ENCODE assay signal across 1 cellular context in the genomic region with DNA sequence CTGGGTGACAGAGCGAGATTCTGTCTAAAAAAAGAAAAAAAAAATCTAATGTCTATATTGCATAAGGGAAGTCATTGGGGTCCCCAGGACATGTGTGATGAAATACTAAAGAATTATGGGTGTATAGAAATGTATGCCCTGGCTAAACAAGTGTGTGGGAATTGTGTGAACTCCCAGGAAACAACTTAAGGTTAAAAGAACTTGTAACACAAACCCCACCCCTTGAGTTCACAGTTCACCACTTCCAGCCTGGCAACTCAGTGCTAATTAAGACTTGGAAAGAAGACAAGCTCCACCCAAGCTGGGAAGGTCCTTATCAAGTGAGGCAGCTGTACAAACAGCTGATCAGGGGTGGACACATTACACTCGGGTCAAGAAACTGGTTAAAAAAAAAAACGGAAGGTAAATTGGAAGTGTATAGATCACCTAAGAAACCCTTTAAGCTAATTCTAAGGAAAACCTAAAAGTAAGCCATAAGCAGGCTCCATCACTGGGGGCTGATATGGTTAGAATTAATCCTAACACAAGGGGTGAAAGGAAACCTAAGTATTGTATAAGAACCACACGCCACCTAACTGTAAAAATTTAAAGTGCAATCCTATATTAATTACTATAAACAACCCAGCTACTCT.
TF ChIP-seq lines count a peak whose summit lies in the region.

No MANE protein-coding gene starts in this region.

TF ChIP-seq in K562, 482 proteins besides CTCF, POLR2A, EP300 and RAD21 (continued from another document and continues in another):
- TF ChIP-seq, protein P1, sequence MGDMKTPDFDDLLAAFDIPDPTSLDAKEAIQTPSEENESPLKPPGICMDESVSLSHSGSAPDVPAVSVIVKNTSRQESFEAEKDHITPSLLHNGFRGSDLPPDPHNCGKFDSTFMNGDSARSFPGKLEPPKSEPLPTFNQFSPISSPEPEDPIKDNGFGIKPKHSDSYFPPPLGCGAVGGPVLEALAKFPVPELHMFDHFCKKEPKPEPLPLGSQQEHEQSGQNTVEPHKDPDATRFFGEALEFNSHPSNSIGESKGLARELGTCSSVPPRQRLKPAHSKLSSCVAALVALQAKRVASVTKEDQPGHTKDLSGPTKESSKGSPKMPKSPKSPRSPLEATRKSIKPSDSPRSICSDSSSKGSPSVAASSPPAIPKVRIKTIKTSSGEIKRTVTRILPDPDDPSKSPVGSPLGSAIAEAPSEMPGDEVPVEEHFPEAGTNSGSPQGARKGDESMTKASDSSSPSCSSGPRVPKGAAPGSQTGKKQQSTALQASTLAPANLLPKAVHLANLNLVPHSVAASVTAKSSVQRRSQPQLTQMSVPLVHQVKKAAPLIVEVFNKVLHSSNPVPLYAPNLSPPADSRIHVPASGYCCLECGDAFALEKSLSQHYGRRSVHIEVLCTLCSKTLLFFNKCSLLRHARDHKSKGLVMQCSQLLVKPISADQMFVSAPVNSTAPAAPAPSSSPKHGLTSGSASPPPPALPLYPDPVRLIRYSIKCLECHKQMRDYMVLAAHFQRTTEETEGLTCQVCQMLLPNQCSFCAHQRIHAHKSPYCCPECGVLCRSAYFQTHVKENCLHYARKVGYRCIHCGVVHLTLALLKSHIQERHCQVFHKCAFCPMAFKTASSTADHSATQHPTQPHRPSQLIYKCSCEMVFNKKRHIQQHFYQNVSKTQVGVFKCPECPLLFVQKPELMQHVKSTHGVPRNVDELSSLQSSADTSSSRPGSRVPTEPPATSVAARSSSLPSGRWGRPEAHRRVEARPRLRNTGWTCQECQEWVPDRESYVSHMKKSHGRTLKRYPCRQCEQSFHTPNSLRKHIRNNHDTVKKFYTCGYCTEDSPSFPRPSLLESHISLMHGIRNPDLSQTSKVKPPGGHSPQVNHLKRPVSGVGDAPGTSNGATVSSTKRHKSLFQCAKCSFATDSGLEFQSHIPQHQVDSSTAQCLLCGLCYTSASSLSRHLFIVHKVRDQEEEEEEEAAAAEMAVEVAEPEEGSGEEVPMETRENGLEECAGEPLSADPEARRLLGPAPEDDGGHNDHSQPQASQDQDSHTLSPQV (IDR thresholded peaks at IDR 0.05), result no peak
- TF ChIP-seq ASH1L (IDR thresholded peaks at IDR 0.05; ENCODE audit: borderline replicate concordance, low read depth, partially characterized antibody) (no peak), ZNF12 (CRISPR knock-in tag; IDR thresholded peaks at IDR 0.05) (no peak), ZNF79 (CRISPR knock-in tag; IDR thresholded peaks at IDR 0.05; ENCODE audit: low read depth) (no peak), PRPF4 (IDR thresholded peaks at IDR 0.05; ENCODE audit: insufficient read depth, low read depth, low read length, poor library complexity, severe bottlenecking) (no peak), KLF1 (tag; IDR thresholded peaks at IDR 0.05) (peak; percentile 79), HMG20B (CRISPR knock-in tag; IDR thresholded peaks at IDR 0.05) (no peak), THRAP3 (IDR thresholded peaks at IDR 0.05; ENCODE audit: borderline replicate concordance) (no peak), TAF15 (IDR thresholded peaks at IDR 0.05; ENCODE audit: low read depth, low read length) (no peak), TRIM28 (IDR thresholded peaks at IDR 0.05) (peak; percentile 47; the same call in 1 of the 2 replicates), FOXA3 (CRISPR knock-in tag; conservative IDR thresholded peaks at IDR 0.05 in 1 of 2, IDR thresholded peaks at IDR 0.05 in 1 of 2) (peak; percentile 91 to 94), PHTF2 (CRISPR knock-in tag; IDR thresholded peaks at IDR 0.05) (no peak), ETS2 (tag; IDR thresholded peaks at IDR 0.05; ENCODE audit: borderline replicate concordance, poor library complexity, severe bottlenecking) (no peak), ARNT (IDR thresholded peaks at IDR 0.05) (peak; percentile 52 to 86; a peak in 3 of 4 replicates), CXXC5 (CRISPR knock-in tag; IDR thresholded peaks at IDR 0.05) (peak; percentile 45; the same call in 1 of the 2 replicates), MIER1 (IDR thresholded peaks at IDR 0.05; ENCODE audit: low read depth) (no peak), KHSRP (IDR thresholded peaks at IDR 0.05) (0 out of 2 replicates have a peak, but pooled peaks have one; percentile 41), HEY1 (CRISPR knock-in tag; IDR thresholded peaks at IDR 0.05; ENCODE audit: borderline replicate concordance) (no peak), ESRRB (CRISPR knock-in tag; IDR thresholded peaks at IDR 0.05; ENCODE audit: borderline replicate concordance) (no peak), TCFL5 (CRISPR knock-in tag; conservative IDR thresholded peaks at IDR 0.05) (no peak), ZNF436 (CRISPR knock-in tag; IDR thresholded peaks at IDR 0.05) (no peak), ESRRA (IDR thresholded peaks at IDR 0.05; ENCODE audit: borderline replicate concordance, low read depth) (0 out of 2 replicates have a peak, but pooled peaks have one; percentile 41), HDAC3 (IDR thresholded peaks at IDR 0.05; ENCODE audit: borderline replicate concordance, partially characterized antibody) (peak; percentile 63), FOS (IDR thresholded peaks at IDR 0.05; ENCODE audit: extremely low read depth, insufficient read length) (no peak), TGIF2 (CRISPR knock-in tag; IDR thresholded peaks at IDR 0.05) (no peak), ADNP (tag; IDR thresholded peaks at IDR 0.05) (no peak), LEF1 (IDR thresholded peaks at IDR 0.05) (peak; percentile 78), SMARCA4 (IDR thresholded peaks at IDR 0.05) (peak; percentile 93)
- TF ChIP-seq, protein P2, sequence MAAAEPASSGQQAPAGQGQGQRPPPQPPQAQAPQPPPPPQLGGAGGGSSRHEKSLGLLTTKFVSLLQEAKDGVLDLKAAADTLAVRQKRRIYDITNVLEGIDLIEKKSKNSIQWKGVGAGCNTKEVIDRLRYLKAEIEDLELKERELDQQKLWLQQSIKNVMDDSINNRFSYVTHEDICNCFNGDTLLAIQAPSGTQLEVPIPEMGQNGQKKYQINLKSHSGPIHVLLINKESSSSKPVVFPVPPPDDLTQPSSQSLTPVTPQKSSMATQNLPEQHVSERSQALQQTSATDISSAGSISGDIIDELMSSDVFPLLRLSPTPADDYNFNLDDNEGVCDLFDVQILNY (CRISPR knock-in tag; IDR thresholded peaks at IDR 0.05), result no peak
- TF ChIP-seq, protein P3, sequence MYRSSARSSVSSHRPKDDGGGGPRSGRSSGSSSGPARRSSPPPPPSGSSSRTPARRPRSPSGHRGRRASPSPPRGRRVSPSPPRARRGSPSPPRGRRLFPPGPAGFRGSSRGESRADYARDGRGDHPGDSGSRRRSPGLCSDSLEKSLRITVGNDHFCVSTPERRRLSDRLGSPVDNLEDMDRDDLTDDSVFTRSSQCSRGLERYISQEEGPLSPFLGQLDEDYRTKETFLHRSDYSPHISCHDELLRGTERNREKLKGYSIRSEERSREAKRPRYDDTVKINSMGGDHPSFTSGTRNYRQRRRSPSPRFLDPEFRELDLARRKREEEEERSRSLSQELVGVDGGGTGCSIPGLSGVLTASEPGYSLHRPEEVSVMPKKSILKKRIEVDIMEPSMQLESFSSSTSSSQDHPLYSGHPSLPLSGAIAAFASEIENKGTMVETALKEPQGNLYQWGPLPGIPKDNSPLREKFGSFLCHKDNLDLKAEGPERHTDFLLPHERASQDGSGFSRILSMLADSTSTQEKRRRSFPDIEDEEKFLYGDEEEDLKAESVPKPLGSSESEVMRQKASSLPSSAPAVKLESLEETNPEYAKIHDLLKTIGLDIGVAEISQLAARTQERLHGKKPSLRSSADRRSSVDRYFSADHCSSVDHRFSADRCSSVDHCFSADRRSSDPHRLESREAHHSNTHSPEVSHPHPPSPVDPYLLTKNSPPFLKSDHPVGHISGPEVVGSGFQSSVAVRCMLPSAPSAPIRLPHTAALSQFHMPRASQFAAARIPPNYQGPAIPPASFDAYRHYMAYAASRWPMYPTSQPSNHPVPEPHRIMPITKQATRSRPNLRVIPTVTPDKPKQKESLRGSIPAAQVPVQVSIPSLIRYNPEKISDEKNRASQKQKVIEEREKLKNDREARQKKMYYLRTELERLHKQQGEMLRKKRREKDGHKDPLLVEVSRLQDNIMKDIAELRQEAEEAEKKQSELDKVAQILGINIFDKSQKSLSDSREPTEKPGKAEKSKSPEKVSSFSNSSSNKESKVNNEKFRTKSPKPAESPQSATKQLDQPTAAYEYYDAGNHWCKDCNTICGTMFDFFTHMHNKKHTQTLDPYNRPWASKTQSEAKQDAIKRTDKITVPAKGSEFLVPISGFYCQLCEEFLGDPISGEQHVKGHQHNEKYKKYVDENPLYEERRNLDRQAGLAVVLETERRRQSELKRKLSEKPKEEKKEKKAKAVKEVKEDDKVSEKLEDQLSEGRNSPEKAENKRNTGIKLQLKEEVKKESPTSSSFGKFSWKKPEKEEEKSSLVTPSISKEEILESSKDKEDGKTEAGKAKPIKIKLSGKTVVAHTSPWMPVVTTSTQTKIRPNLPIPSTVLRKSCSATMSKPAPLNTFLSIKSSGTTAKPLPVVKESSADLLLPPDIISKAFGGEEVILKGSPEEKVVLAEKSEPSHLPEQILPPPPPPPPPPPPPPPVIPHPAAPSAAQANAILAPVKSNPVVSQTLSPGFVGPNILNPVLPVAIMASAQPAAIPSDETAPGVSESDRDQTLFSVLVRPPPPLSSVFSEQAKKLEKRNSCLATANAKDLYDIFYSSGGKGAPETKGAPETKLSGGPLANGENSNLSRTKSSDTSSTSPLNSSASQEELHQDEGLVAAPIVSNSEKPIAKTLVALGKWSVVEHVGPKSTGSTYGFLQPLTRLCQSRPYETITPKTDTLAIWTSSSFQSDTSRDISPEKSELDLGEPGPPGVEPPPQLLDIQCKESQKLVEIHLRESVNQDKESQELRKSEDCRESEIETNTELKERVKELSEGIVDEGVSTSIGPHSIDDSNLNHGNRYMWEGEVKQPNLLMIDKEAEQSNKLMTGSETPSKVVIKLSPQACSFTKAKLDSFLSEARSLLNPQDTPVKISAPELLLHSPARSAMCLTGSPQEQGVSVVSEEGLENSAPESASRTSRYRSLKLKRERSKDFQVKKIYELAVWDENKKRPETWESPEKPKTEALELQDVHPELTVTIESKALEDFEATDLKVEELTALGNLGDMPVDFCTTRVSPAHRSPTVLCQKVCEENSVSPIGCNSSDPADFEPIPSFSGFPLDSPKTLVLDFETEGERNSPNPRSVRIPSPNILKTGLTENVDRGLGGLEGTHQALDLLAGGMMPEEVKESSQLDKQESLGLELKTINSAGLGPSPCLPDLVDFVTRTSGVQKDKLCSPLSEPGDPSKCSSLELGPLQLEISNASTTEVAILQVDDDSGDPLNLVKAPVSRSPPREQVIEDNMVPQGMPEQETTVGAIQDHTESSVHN (IDR thresholded peaks at IDR 0.05; ENCODE audit: borderline replicate concordance in 1 of 2, low read depth in 1 of 2), result peak in 1 of 2 experiments; percentile 98; a peak in 2 of 4 replicates
- TF ChIP-seq, protein P4, sequence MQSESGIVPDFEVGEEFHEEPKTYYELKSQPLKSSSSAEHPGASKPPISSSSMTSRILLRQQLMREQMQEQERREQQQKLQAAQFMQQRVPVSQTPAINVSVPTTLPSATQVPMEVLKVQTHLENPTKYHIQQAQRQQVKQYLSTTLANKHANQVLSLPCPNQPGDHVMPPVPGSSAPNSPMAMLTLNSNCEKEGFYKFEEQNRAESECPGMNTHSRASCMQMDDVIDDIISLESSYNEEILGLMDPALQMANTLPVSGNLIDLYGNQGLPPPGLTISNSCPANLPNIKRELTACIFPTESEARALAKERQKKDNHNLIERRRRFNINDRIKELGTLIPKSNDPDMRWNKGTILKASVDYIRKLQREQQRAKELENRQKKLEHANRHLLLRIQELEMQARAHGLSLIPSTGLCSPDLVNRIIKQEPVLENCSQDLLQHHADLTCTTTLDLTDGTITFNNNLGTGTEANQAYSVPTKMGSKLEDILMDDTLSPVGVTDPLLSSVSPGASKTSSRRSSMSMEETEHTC (IDR thresholded peaks at IDR 0.05), result no peak
- TF ChIP-seq, protein P5, sequence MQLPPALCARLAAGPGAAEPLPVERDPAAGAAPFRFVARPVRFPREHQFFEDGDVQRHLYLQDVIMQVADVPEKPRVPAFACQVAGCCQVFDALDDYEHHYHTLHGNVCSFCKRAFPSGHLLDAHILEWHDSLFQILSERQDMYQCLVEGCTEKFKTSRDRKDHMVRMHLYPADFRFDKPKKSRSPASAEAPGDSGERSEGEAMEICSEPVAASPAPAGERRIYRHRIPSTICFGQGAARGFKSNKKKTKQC (CRISPR knock-in tag; IDR thresholded peaks at IDR 0.05), result no peak
- TF ChIP-seq, protein P6, sequence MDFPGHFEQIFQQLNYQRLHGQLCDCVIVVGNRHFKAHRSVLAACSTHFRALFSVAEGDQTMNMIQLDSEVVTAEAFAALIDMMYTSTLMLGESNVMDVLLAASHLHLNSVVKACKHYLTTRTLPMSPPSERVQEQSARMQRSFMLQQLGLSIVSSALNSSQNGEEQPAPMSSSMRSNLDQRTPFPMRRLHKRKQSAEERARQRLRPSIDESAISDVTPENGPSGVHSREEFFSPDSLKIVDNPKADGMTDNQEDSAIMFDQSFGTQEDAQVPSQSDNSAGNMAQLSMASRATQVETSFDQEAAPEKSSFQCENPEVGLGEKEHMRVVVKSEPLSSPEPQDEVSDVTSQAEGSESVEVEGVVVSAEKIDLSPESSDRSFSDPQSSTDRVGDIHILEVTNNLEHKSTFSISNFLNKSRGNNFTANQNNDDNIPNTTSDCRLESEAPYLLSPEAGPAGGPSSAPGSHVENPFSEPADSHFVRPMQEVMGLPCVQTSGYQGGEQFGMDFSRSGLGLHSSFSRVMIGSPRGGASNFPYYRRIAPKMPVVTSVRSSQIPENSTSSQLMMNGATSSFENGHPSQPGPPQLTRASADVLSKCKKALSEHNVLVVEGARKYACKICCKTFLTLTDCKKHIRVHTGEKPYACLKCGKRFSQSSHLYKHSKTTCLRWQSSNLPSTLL (IDR thresholded peaks at IDR 0.05), result no peak
- TF ChIP-seq, protein P7, sequence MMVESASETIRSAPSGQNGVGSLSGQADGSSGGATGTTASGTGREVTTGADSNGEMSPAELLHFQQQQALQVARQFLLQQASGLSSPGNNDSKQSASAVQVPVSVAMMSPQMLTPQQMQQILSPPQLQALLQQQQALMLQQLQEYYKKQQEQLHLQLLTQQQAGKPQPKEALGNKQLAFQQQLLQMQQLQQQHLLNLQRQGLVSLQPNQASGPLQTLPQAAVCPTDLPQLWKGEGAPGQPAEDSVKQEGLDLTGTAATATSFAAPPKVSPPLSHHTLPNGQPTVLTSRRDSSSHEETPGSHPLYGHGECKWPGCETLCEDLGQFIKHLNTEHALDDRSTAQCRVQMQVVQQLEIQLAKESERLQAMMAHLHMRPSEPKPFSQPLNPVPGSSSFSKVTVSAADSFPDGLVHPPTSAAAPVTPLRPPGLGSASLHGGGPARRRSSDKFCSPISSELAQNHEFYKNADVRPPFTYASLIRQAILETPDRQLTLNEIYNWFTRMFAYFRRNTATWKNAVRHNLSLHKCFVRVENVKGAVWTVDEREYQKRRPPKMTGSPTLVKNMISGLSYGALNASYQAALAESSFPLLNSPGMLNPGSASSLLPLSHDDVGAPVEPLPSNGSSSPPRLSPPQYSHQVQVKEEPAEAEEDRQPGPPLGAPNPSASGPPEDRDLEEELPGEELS (CRISPR knock-in tag; IDR thresholded peaks at IDR 0.05; ENCODE audit: borderline replicate concordance), result no peak
- TF ChIP-seq, protein P8, sequence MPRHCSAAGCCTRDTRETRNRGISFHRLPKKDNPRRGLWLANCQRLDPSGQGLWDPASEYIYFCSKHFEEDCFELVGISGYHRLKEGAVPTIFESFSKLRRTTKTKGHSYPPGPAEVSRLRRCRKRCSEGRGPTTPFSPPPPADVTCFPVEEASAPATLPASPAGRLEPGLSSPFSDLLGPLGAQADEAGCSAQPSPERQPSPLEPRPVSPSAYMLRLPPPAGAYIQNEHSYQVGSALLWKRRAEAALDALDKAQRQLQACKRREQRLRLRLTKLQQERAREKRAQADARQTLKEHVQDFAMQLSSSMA (CRISPR knock-in tag; IDR thresholded peaks at IDR 0.05), result no peak
